Comparison of ENCODE assay signal across 9 cellular contexts in the genomic region with DNA sequence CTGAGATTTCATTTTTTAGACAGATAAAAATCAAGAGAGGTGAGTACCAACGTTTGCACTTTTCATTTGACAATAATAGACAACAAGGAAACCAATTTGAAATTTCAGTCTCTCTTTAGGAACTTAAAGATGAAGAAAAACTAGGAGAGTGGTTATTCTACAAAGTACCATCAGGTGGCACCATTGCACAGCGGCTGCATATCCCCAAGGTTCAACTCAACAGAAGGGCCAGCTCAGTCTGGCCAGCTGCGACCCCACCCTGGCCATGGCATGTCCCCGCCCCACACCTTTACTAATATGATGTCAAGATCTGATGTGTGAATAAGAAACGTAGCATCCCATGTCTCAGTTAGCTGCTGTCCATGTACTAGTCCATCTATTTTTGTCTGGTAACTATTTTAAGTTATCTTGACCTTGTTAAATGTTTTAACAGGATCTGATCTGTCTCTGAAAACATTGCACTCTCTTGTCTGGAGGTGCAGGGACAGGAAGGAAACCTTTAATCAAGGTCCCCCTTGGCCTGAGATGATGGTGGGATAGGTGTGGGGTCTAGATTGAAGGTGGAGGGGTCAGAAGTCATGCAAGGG. TPM values are rescaled to one million over a fixed set of nuclear protein-coding genes. Genes with fewer than 3 reads are reported as not detected.
DNase-seq lines count a peak whose midpoint lies in the region; ATAC-seq and TF ChIP-seq lines count a peak whose summit lies in the region.
"Had no signal": no experiment of that assay in that cellular context is flagged by ENCODE, and none has a peak within 500 bp of the region (broad histone marks: within the 10 kb centered on the region; RNA-seq: fewer than 3 reads in every experiment).

No MANE protein-coding gene starts in this region.

- H3K4me3 ChIP-seq in HEK293 (ENCODE audit: low read depth, low read length) = no peak overlapping the region
- no peak overlapping the region for H3K4me3 ChIP-seq in left ventricle myocardium inferior

- H3K4me1 ChIP-seq in HEK293 (ENCODE audit: control insufficient read depth, insufficient read depth, low read length) (no peaks in the 10 kb centered on the region), left ventricle myocardium inferior (peaks cover 23% of the 10 kb centered on the region)

- peak; percentile 44; the same call in 1 of the 2 replicates for TF ChIP-seq CTCF in HEK293 (tag by site-specific recombination; IDR thresholded peaks at IDR 0.05)
- TF ChIP-seq CTCF in left ventricle myocardium inferior (IDR thresholded peaks at IDR 0.05; ENCODE audit: borderline replicate concordance) = peak; percentile 94

- DNase-seq in D341Med (ENCODE audit: low spot score) (peak; percentile 73), NCI-H748 treated with DMSO at 0.1 percent for 48 hours (lab: John Stamatoyannopoulos, UW) (peak; percentile 37), left ventricle myocardium inferior (no peak), retina (peak; percentile 73)
- DNase-seq in activated naive CD8-positive, alpha-beta T cell treated with anti-CD3 and anti-CD28 coated beads, Interleukin-2, amount 10 ng/mL, durations not matched to agents 7 days and 5 days = no peak

- H3K27me3 Mint-ChIP-seq in activated naive CD8-positive, alpha-beta T cell treated with anti-CD3 and anti-CD28 coated beads, Interleukin-2, amount 10 ng/mL, durations not matched to agents 7 days and 5 days = peaks cover 9% of the 10 kb centered on the region

- CTCF ChIA-PET in HEK293 (lab: Yijun Ruan, JAX) = interaction anchor here (0.5 to 7.9 kb wide), 34 partner anchors 9 to 1124 kb away, joined by 3 to 201 read pairs (median 4); no protein-coding TSS in a partner anchor

- H3K27ac ChIP-seq in HEK293 (ENCODE audit: extremely low read depth, low read depth, low read length) (no peak overlapping the region), left ventricle myocardium inferior (replicated peaks) (no peak overlapping the region)

- no peaks in the 10 kb centered on the region for H3K36me3 Mint-ChIP-seq in activated naive CD8-positive, alpha-beta T cell treated with anti-CD3 and anti-CD28 coated beads, Interleukin-2, amount 10 ng/mL, durations not matched to agents 7 days and 5 days

- ATAC-seq in activated naive CD8-positive, alpha-beta T cell treated with anti-CD3 and anti-CD28 coated beads, Interleukin-2, amount 10 ng/mL, durations not matched to agents 7 days and 5 days (ENCODE audit: low read depth) = peak; percentile 33
- ATAC-seq in HG03039 (IDR thresholded peaks at IDR 0.05; ENCODE audit: unreplicated experiment) (no peak), HG03460 (IDR thresholded peaks at IDR 0.05; ENCODE audit: unreplicated experiment) (no peak)

- no peaks in the 10 kb centered on the region for H3K9me3 ChIP-seq in HEK293 (ENCODE audit: control insufficient read depth, insufficient read depth, low read depth, low read length)
- H3K9me3 ChIP-seq in left ventricle myocardium inferior (replicated peaks) = no peaks in the 10 kb centered on the region

- no peaks in the 10 kb centered on the region for H3K4me1 Mint-ChIP-seq in activated naive CD8-positive, alpha-beta T cell treated with anti-CD3 and anti-CD28 coated beads, Interleukin-2, amount 10 ng/mL, durations not matched to agents 7 days and 5 days

- POLR2A ChIA-PET in HEK293 (lab: Yijun Ruan, JAX) = interaction anchor here (0.8 kb wide), 1 partner anchor 187 kb away, joined by 6 read pairs; no protein-coding TSS in a partner anchor
- POLR2A ChIA-PET in activated naive CD8-positive, alpha-beta T cell treated with anti-CD3 and anti-CD28 coated beads, Interleukin-2, amount 10 ng/mL, durations not matched to agents 7 days and 5 days (lab: Charles Lee) = no interaction called here

- intact Hi-C loops in left ventricle myocardium inferior (cut with micrococcal nuclease) = loop anchor here (2.0 kb wide), 1 partner anchor 186 kb away; no protein-coding TSS in a partner anchor

- H3K9me3 Mint-ChIP-seq in activated naive CD8-positive, alpha-beta T cell treated with anti-CD3 and anti-CD28 coated beads, Interleukin-2, amount 10 ng/mL, durations not matched to agents 7 days and 5 days = no peaks in the 10 kb centered on the region

- no peak overlapping the region for H3K4me3 Mint-ChIP-seq in activated naive CD8-positive, alpha-beta T cell treated with anti-CD3 and anti-CD28 coated beads, Interleukin-2, amount 10 ng/mL, durations not matched to agents 7 days and 5 days

- H3K27me3 ChIP-seq in left ventricle myocardium inferior (ENCODE audit: low read depth) = no peaks in the 10 kb centered on the region

- H3K36me3 ChIP-seq in HEK293 (ENCODE audit: control insufficient read depth in 2 of 2, insufficient read depth in 1 of 2, low read length in 2 of 2) = no peaks in the 10 kb centered on the region
- H3K36me3 ChIP-seq in left ventricle myocardium inferior = no peaks in the 10 kb centered on the region

- H3K27ac Mint-ChIP-seq in activated naive CD8-positive, alpha-beta T cell treated with anti-CD3 and anti-CD28 coated beads, Interleukin-2, amount 10 ng/mL, durations not matched to agents 7 days and 5 days = no peak overlapping the region

TF ChIP-seq in HEK293, 187 proteins besides CTCF, POLR2A, EP300 and RAD21:
- peak; percentile 85 for TF ChIP-seq ZNF654 (tag by site-specific recombination; IDR thresholded peaks at IDR 0.05; ENCODE audit: low read depth)
- no peak for TF ChIP-seq RBAK (tag by site-specific recombination; IDR thresholded peaks at IDR 0.05)

RNA-seq across cellular contexts. Expression of gene CGNL1, which starts 35.5 kb away (rescaled TPM):
- total RNA-seq in activated naive CD8-positive, alpha-beta T cell treated with anti-CD3 and anti-CD28 coated beads, Interleukin-2, amount 10 ng/mL, durations not matched to agents 7 days and 5 days = not detected
- 31.9 TPM for total RNA-seq in left ventricle myocardium inferior
- total RNA-seq: T-helper 1 cell treated with Interleukin-12 subunit alpha and Interleukin-12 subunit beta and Interleukin-4 antibody, amounts not matched to agents 30 ng/mL and 1 ng/mL, for 36 hours had no signal

Comparison
In these comparisons a context has a peak if more than half of its experiments do, and no peak if none do; other contexts are left out.
1. DNase-seq: peak in D341Med (single experiment), NCI-H748 treated with DMSO at 0.1 percent for 48 hours (single experiment) and retina (single experiment); none in activated naive CD8-positive, alpha-beta T cell treated with anti-CD3 and anti-CD28 coated beads, Interleukin-2, amount 10 ng/mL, durations not matched to agents 7 days and 5 days (single experiment) and left ventricle myocardium inferior (single experiment).
2. RNA of gene CGNL1, which starts 35.5 kb away (total RNA-seq): 31.9 TPM in left ventricle myocardium inferior (single experiment); not detected in activated naive CD8-positive, alpha-beta T cell treated with anti-CD3 and anti-CD28 coated beads, Interleukin-2, amount 10 ng/mL, durations not matched to agents 7 days and 5 days; every median in the first group is over 10 times any median in the second.